In genomic region chr13:112674412-112675383, GRCh38 we compare ENCODE assay signal across 22 cellular contexts. TPM values are rescaled to one million over a fixed set of nuclear protein-coding genes. Genes with fewer than 3 reads are reported as not detected.
A peak's percentile ranks its signal among the peaks of the same experiment; 100 is the strongest.
DNase-seq lines count a peak whose midpoint lies in the region; ATAC-seq and TF ChIP-seq lines count a peak whose summit lies in the region.
"Had no signal": no experiment of that assay in that cellular context is flagged by ENCODE, and none has a peak within 500 bp of the region (broad histone marks: within the 10 kb centered on the region; RNA-seq: fewer than 3 reads in every experiment).

No MANE protein-coding gene starts in this region.

- H3K27ac ChIP-seq in heart left ventricle: no peak overlapping the region
- H3K27ac ChIP-seq: coronary artery, HL-60, parathyroid adenoma, Peyer's patch, spleen had no signal

- no peaks in the 10 kb centered on the region for H3K4me1 ChIP-seq in heart left ventricle
- H3K4me1 ChIP-seq: parathyroid adenoma, Peyer's patch, spleen had no signal

- DNase-seq in heart left ventricle: no peak
- DNase-seq in Right ventricle myocardium inferior (ENCODE audit: missing footprints): no peak
- no peak for DNase-seq in activated CD8-positive, alpha-beta T cell treated with anti-CD3 and anti-CD28 coated beads, Interleukin-2, amount 10 ng/mL, durations not matched to agents 7 days and 5 days
- DNase-seq in posterior vena cava (ENCODE audit: low spot score): peak; percentile 61
- no peak for DNase-seq in stimulated activated CD4-positive, alpha-beta T cell treated with anti-CD3 and anti-CD28 coated beads, Interleukin-2, amount 100 ng/mL, for 48 hours
- DNase-seq in DMS53 treated with DMSO at 0.1 percent for 48 hours (lab: John Stamatoyannopoulos, UW; ENCODE audit: unreplicated experiment): no peak
- DNase-seq: activated B cell treated with CpG ODN at 0.5 μM for 24 hours, C1 segment of cervical spinal cord, EL, HFFc6, NCI-H1436 treated with DMSO at 0.1 percent for 48 hours, NCI-H526 treated with DMSO at 0.1 percent for 48 hours, Peyer's patch, spleen, SW 1271 had no signal

- peaks cover 24% of the 10 kb centered on the region for H3K4me1 Mint-ChIP-seq in activated CD8-positive, alpha-beta T cell treated with anti-CD3 and anti-CD28 coated beads, Interleukin-2, amount 10 ng/mL, durations not matched to agents 7 days and 5 days (ENCODE audit: low read depth)
- H3K4me1 Mint-ChIP-seq: activated B cell treated with CpG ODN at 0.5 μM for 24 hours had no signal

- WGBS in heart left ventricle, 4 donors: 66 to 72% (median 70%) methylated on average over 17 of the region's 17 CpGs

- H3K27ac Mint-ChIP-seq in activated CD8-positive, alpha-beta T cell treated with anti-CD3 and anti-CD28 coated beads, Interleukin-2, amount 10 ng/mL, durations not matched to agents 7 days and 5 days: peak overlapping the region; percentile 70
- H3K27ac Mint-ChIP-seq: activated B cell treated with CpG ODN at 0.5 μM for 24 hours; activated T-helper 1 cell treated with anti-CD3 and anti-CD28 coated beads, Interleukin-12 subunit alpha, Interleukin-12 subunit beta, Interleukin-2, Interleukin-4 antibody, amounts not matched to agents 30 ng/mL and 10 ng/mL and 1 ng/mL, durations not matched to agents 14 hours and 24 hours and 36 hours; HFFc6 had no signal

- no peak for TF ChIP-seq POLR2A in heart left ventricle (IDR thresholded peaks at IDR 0.05)

- no peaks in the 10 kb centered on the region for H3K9me3 Mint-ChIP-seq in activated CD8-positive, alpha-beta T cell treated with anti-CD3 and anti-CD28 coated beads, Interleukin-2, amount 10 ng/mL, durations not matched to agents 7 days and 5 days (ENCODE audit: insufficient read depth)
- H3K9me3 Mint-ChIP-seq: activated B cell treated with CpG ODN at 0.5 μM for 24 hours; activated T-helper 1 cell treated with anti-CD3 and anti-CD28 coated beads, Interleukin-12 subunit alpha, Interleukin-12 subunit beta, Interleukin-2, Interleukin-4 antibody, amounts not matched to agents 30 ng/mL and 10 ng/mL and 1 ng/mL, durations not matched to agents 14 hours and 24 hours and 36 hours; HFFc6 had no signal

- H3K4me3 Mint-ChIP-seq in activated CD8-positive, alpha-beta T cell treated with anti-CD3 and anti-CD28 coated beads, Interleukin-2, amount 10 ng/mL, durations not matched to agents 7 days and 5 days: no peak overlapping the region
- H3K4me3 Mint-ChIP-seq: activated B cell treated with CpG ODN at 0.5 μM for 24 hours; activated T-helper 1 cell treated with anti-CD3 and anti-CD28 coated beads, Interleukin-12 subunit alpha, Interleukin-12 subunit beta, Interleukin-2, Interleukin-4 antibody, amounts not matched to agents 30 ng/mL and 10 ng/mL and 1 ng/mL, durations not matched to agents 14 hours and 24 hours and 36 hours; HFFc6 had no signal

- CTCF ChIA-PET in activated CD8-positive, alpha-beta T cell treated with anti-CD3 and anti-CD28 coated beads, Interleukin-2, amount 10 ng/mL, durations not matched to agents 7 days and 5 days (lab: Charles Lee): interaction anchor here (1.0 kb wide), 1 partner anchor 14 kb away, joined by 5 read pairs; no protein-coding TSS in a partner anchor

- H3K36me3 Mint-ChIP-seq in activated CD8-positive, alpha-beta T cell treated with anti-CD3 and anti-CD28 coated beads, Interleukin-2, amount 10 ng/mL, durations not matched to agents 7 days and 5 days (ENCODE audit: low read depth): no peaks in the 10 kb centered on the region

- POLR2A ChIA-PET in activated CD8-positive, alpha-beta T cell treated with anti-CD3 and anti-CD28 coated beads, Interleukin-2, amount 10 ng/mL, durations not matched to agents 7 days and 5 days (lab: Charles Lee): no interaction called here

- intact Hi-C loops in heart left ventricle (cut with DNase I) (no loop called here), Right ventricle myocardium inferior (cut with DNase I) (no loop called here), posterior vena cava (cut with DNase I) (no loop called here)

- no peaks in the 10 kb centered on the region for H3K9me3 ChIP-seq in heart left ventricle
- H3K9me3 ChIP-seq: Peyer's patch, spleen had no signal

- TF ChIP-seq CTCF in heart left ventricle (IDR thresholded peaks at IDR 0.05): no peak

- H3K36me3 ChIP-seq in heart left ventricle: no peaks in the 10 kb centered on the region
- H3K36me3 ChIP-seq: Peyer's patch, spleen had no signal

- peak in 3 of 4 donors; percentile 56 to 69 (median 60) for ATAC-seq in heart left ventricle
- ATAC-seq in Right ventricle myocardium inferior: no peak
- peak; percentile 53 for ATAC-seq in GM19395 (IDR thresholded peaks at IDR 0.05; ENCODE audit: unreplicated experiment)
- no peak for ATAC-seq in activated CD8-positive, alpha-beta T cell treated with anti-CD3 and anti-CD28 coated beads, Interleukin-2, amount 10 ng/mL, durations not matched to agents 7 days and 5 days
- ATAC-seq in GM19455 (IDR thresholded peaks at IDR 0.05; ENCODE audit: unreplicated experiment): no peak
- ATAC-seq: K562 had no signal

- H3K27me3 ChIP-seq in heart left ventricle: no peaks in the 10 kb centered on the region
- H3K27me3 ChIP-seq: Peyer's patch had no signal

- peaks cover 13% of the 10 kb centered on the region for H3K27me3 Mint-ChIP-seq in activated CD8-positive, alpha-beta T cell treated with anti-CD3 and anti-CD28 coated beads, Interleukin-2, amount 10 ng/mL, durations not matched to agents 7 days and 5 days (ENCODE audit: low read depth)

- no peak overlapping the region for H3K4me3 ChIP-seq in heart left ventricle
- H3K4me3 ChIP-seq: coronary artery, K562, Peyer's patch, spleen had no signal

RNA-seq across cellular contexts. Expression of gene ATP11A, which starts 15.1 kb away (rescaled TPM):
- total RNA-seq in heart left ventricle (100 to 1,000 TPM in 5 of 9 donors, 10 to 100 TPM in 4; 51.4 to 146 (median 110) TPM), Right ventricle myocardium inferior (89.9 TPM), posterior vena cava (10 to 100 TPM; 52.4 to 55.5 TPM)
- polyA plus RNA-seq in heart left ventricle: 10 to 100 TPM; 20.5 to 91.2 TPM
- 10 to 100 TPM; 35.6 to 38.3 TPM for total RNA-seq in activated CD8-positive, alpha-beta T cell treated with anti-CD3 and anti-CD28 coated beads, Interleukin-2, amount 10 ng/mL, durations not matched to agents 7 days and 5 days

Comparison
In these comparisons a context has a peak if more than half of its experiments do, and no peak if none do; other contexts are left out.
1. ATAC-seq: peak in heart left ventricle (3 of 4) and GM19395 (single experiment); none in Right ventricle myocardium inferior (single experiment), activated CD8-positive, alpha-beta T cell treated with anti-CD3 and anti-CD28 coated beads, Interleukin-2, amount 10 ng/mL, durations not matched to agents 7 days and 5 days (single experiment) and GM19455 (single experiment).